23 cellular contexts compared by ENCODE assay signal in genomic region chr1:200733907-200734306, GRCh38. TPM values are rescaled to one million over a fixed set of nuclear protein-coding genes. Genes with fewer than 3 reads are reported as not detected.
DNase-seq lines count a peak whose midpoint lies in the region; FAIRE-seq and TF ChIP-seq lines count a peak whose summit lies in the region.
"Had no signal": no experiment of that assay in that cellular context is flagged by ENCODE, and none has a peak within 500 bp of the region (broad histone marks: within the 10 kb centered on the region; RNA-seq: fewer than 3 reads in every experiment).

No MANE protein-coding gene starts in this region.

- peaks cover 12% of the 10 kb centered on the region for H3K4me1 Mint-ChIP-seq in activated CD4-positive, alpha-beta memory T cell treated with anti-CD3 and anti-CD28 coated beads for 36 hours (ENCODE audit: low read depth)
- H3K4me1 Mint-ChIP-seq in activated CD4-positive, alpha-beta memory T cell treated with anti-CD3 and anti-CD28 coated beads, Interleukin-2, amount 10 ng/mL, durations not matched to agents 7 days and 5 days, result peaks cover 14% of the 10 kb centered on the region
- H3K4me1 Mint-ChIP-seq in astrocyte (ENCODE audit: low read depth, unreplicated experiment), result peaks cover 6% of the 10 kb centered on the region

- TF ChIP-seq CTCF in HEK293 (tag by site-specific recombination; IDR thresholded peaks at IDR 0.05) (no peak), astrocyte (IDR thresholded peaks at IDR 0.05; ENCODE audit: insufficient read depth, low read depth, low read length) (no peak)

- H2AFZ ChIP-seq in astrocyte (ENCODE audit: low read depth, low read length), result no peak overlapping the region

- H3K27me3 Mint-ChIP-seq in activated CD4-positive, alpha-beta memory T cell treated with anti-CD3 and anti-CD28 coated beads for 36 hours, result no peaks in the 10 kb centered on the region
- peaks cover 21% of the 10 kb centered on the region for H3K27me3 Mint-ChIP-seq in activated CD4-positive, alpha-beta memory T cell treated with anti-CD3 and anti-CD28 coated beads, Interleukin-2, amount 10 ng/mL, durations not matched to agents 7 days and 5 days
- no peaks in the 10 kb centered on the region for H3K27me3 Mint-ChIP-seq in astrocyte (ENCODE audit: low read depth, unreplicated experiment)

- peaks cover 1% of the 10 kb centered on the region for H3K36me3 Mint-ChIP-seq in activated CD4-positive, alpha-beta memory T cell treated with anti-CD3 and anti-CD28 coated beads for 36 hours
- no peaks in the 10 kb centered on the region for H3K36me3 Mint-ChIP-seq in activated CD4-positive, alpha-beta memory T cell treated with anti-CD3 and anti-CD28 coated beads, Interleukin-2, amount 10 ng/mL, durations not matched to agents 7 days and 5 days (ENCODE audit: low read depth)
- no peaks in the 10 kb centered on the region for H3K36me3 Mint-ChIP-seq in astrocyte (ENCODE audit: low read depth, unreplicated experiment)

- no peak overlapping the region for H3K9ac ChIP-seq in astrocyte (ENCODE audit: low read length)
- H3K9ac ChIP-seq: KMS-11 had no signal

- no peaks in the 10 kb centered on the region for H3K36me3 ChIP-seq in HEK293 (ENCODE audit: control insufficient read depth in 2 of 2, insufficient read depth in 1 of 2, low read length in 2 of 2)
- H3K36me3 ChIP-seq in astrocyte (ENCODE audit: insufficient read depth, low read length), result no peaks in the 10 kb centered on the region
- H3K36me3 ChIP-seq: right lobe of liver, thoracic aorta had no signal

- H3K4me1 ChIP-seq in HEK293 (ENCODE audit: control insufficient read depth, insufficient read depth, low read length), result no peaks in the 10 kb centered on the region
- H3K4me1 ChIP-seq in astrocyte (ENCODE audit: insufficient read depth, low read length), result peaks cover 7% of the 10 kb centered on the region
- H3K4me1 ChIP-seq: right lobe of liver had no signal

- CTCF ChIA-PET in activated CD4-positive, alpha-beta memory T cell treated with anti-CD3 and anti-CD28 coated beads for 36 hours (lab: Charles Lee), result no interaction called here
- CTCF ChIA-PET in activated CD4-positive, alpha-beta memory T cell treated with anti-CD3 and anti-CD28 coated beads, Interleukin-2, amount 10 ng/mL, durations not matched to agents 7 days and 5 days (lab: Charles Lee), result interaction anchor here (0.9 kb wide), 1 partner anchor 111 kb away, joined by 4 read pairs; no protein-coding TSS in a partner anchor
- CTCF ChIA-PET in HEK293 (lab: Yijun Ruan, JAX), result interaction anchor here (1.8 kb wide), 1 partner anchor 112 kb away, joined by 5 read pairs; no protein-coding TSS in a partner anchor

- H3K79me2 ChIP-seq in astrocyte (ENCODE audit: insufficient read depth, low read length), result no peaks in the 10 kb centered on the region

- no peak overlapping the region for H3K4me3 ChIP-seq in HEK293 (ENCODE audit: low read depth, low read length)
- H3K4me3 ChIP-seq in astrocyte (ENCODE audit: insufficient read depth, low read depth, low read length), result no peak overlapping the region
- H3K4me3 ChIP-seq: right lobe of liver, thoracic aorta had no signal

- no peaks in the 10 kb centered on the region for H4K20me1 ChIP-seq in astrocyte (ENCODE audit: insufficient read depth, low read length)

- no peak overlapping the region for H3K27ac Mint-ChIP-seq in activated CD4-positive, alpha-beta memory T cell treated with anti-CD3 and anti-CD28 coated beads for 36 hours
- H3K27ac Mint-ChIP-seq in activated CD4-positive, alpha-beta memory T cell treated with anti-CD3 and anti-CD28 coated beads, Interleukin-2, amount 10 ng/mL, durations not matched to agents 7 days and 5 days, result no peak overlapping the region
- H3K27ac Mint-ChIP-seq in astrocyte (ENCODE audit: unreplicated experiment), result no peak overlapping the region
- H3K27ac Mint-ChIP-seq: effector memory CD8-positive, alpha-beta T cell; nephron had no signal

- POLR2A ChIA-PET in activated CD4-positive, alpha-beta memory T cell treated with anti-CD3 and anti-CD28 coated beads for 36 hours (lab: Charles Lee), result interaction anchor here (0.5 kb wide), 1 partner anchor 100 kb away, joined by 3 read pairs; no protein-coding TSS in a partner anchor
- POLR2A ChIA-PET in activated CD4-positive, alpha-beta memory T cell treated with anti-CD3 and anti-CD28 coated beads, Interleukin-2, amount 10 ng/mL, durations not matched to agents 7 days and 5 days (lab: Charles Lee), result no interaction called here
- POLR2A ChIA-PET in HEK293 (lab: Yijun Ruan, JAX), result no interaction called here

- no peaks in the 10 kb centered on the region for H3K9me3 Mint-ChIP-seq in activated CD4-positive, alpha-beta memory T cell treated with anti-CD3 and anti-CD28 coated beads for 36 hours
- no peaks in the 10 kb centered on the region for H3K9me3 Mint-ChIP-seq in activated CD4-positive, alpha-beta memory T cell treated with anti-CD3 and anti-CD28 coated beads, Interleukin-2, amount 10 ng/mL, durations not matched to agents 7 days and 5 days
- H3K9me3 Mint-ChIP-seq in astrocyte (ENCODE audit: unreplicated experiment), result peaks cover 3% of the 10 kb centered on the region
- H3K9me3 Mint-ChIP-seq: effector memory CD8-positive, alpha-beta T cell; nephron had no signal

- H3K27me3 ChIP-seq in astrocyte (ENCODE audit: insufficient read depth, low read length), result no peaks in the 10 kb centered on the region
- H3K27me3 ChIP-seq: right lobe of liver had no signal

- no peak overlapping the region for H3K4me2 ChIP-seq in astrocyte (ENCODE audit: low read length)
- H3K4me2 ChIP-seq: KMS-11 had no signal

- FAIRE-seq in astrocyte (lab: Jason Lieb, UNC), result peak; percentile 5
- FAIRE-seq: H54 had no signal

- intact Hi-C loops in activated CD4-positive, alpha-beta memory T cell treated with anti-CD3 and anti-CD28 coated beads for 36 hours (cut with micrococcal nuclease), result loop anchor here (2.0 kb wide), 1 partner anchor 105 kb away; no protein-coding TSS in a partner anchor

- no peak overlapping the region for H3K4me3 Mint-ChIP-seq in activated CD4-positive, alpha-beta memory T cell treated with anti-CD3 and anti-CD28 coated beads for 36 hours
- H3K4me3 Mint-ChIP-seq in activated CD4-positive, alpha-beta memory T cell treated with anti-CD3 and anti-CD28 coated beads, Interleukin-2, amount 10 ng/mL, durations not matched to agents 7 days and 5 days, result no peak overlapping the region
- no peak overlapping the region for H3K4me3 Mint-ChIP-seq in astrocyte (ENCODE audit: unreplicated experiment)
- H3K4me3 Mint-ChIP-seq: effector memory CD8-positive, alpha-beta T cell; nephron had no signal

- H3K27ac ChIP-seq in HEK293 (ENCODE audit: extremely low read depth, low read depth, low read length) (no peak overlapping the region), astrocyte (ENCODE audit: low read depth, low read length) (no peak overlapping the region)
- H3K27ac ChIP-seq: KMS-11, right lobe of liver, thoracic aorta had no signal

- DNase-seq in activated CD4-positive, alpha-beta memory T cell treated with anti-CD3 and anti-CD28 coated beads for 36 hours, result peak; percentile 60
- DNase-seq in activated CD4-positive, alpha-beta memory T cell treated with anti-CD3 and anti-CD28 coated beads, Interleukin-2, amount 10 ng/mL, durations not matched to agents 7 days and 5 days, result no peak
- DNase-seq in astrocyte (ENCODE audit: low read depth) (peak; percentile 44), NOMO-1 treated with DMSO at 0.1 percent for 48 hours (lab: John Stamatoyannopoulos, UW; ENCODE audit: unreplicated experiment) (no peak), NCI-H748 (lab: John Stamatoyannopoulos, UW; ENCODE audit: unreplicated experiment) (no peak)
- peak; percentile 8 for DNase-seq in stimulated activated CD4-positive, alpha-beta T cell treated with anti-CD3 and anti-CD28 coated beads, Interleukin-4, amount 100 ng/mL, for 24 hours
- DNase-seq in NK-92 treated with Interleukin-12 subunit alpha and Interleukin-12 subunit beta, amount 100 ng/mL, for 24 hours (lab: John Stamatoyannopoulos, UW), result no peak
- DNase-seq: activated effector memory CD4-positive, alpha-beta T cell treated with anti-CD3 and anti-CD28 coated beads, Interleukin-2, amount 50 U/mL, for 16 hours; amygdala; C1 segment of cervical spinal cord; Calu3; effector memory CD8-positive, alpha-beta T cell; midbrain; NCI-H1930; NCI-H226; NCI-H82; right lobe of liver; T-helper 1 cell had no signal

- H3K9me3 ChIP-seq in HEK293 (ENCODE audit: control insufficient read depth, insufficient read depth, low read depth, low read length) (no peaks in the 10 kb centered on the region), astrocyte (ENCODE audit: insufficient read depth, low read depth, low read length) (no peaks in the 10 kb centered on the region)
- H3K9me3 ChIP-seq: right lobe of liver, thoracic aorta had no signal

TF ChIP-seq in HEK293, 187 proteins besides CTCF, POLR2A, EP300 and RAD21 (continues in another document):
- no peak for TF ChIP-seq ZNF391 (tag by site-specific recombination; IDR thresholded peaks at IDR 0.05; ENCODE audit: borderline replicate concordance, low read depth)
- no peak for TF ChIP-seq ZNF184 (tag by site-specific recombination; IDR thresholded peaks at IDR 0.05)
- TF ChIP-seq KLF1 (tag by site-specific recombination; IDR thresholded peaks at IDR 0.05), result no peak
- no peak for TF ChIP-seq ZNF266 (tag by site-specific recombination; IDR thresholded peaks at IDR 0.05; ENCODE audit: low read depth)
- no peak for TF ChIP-seq WT1 (tag by site-specific recombination; IDR thresholded peaks at IDR 0.05)
- TF ChIP-seq ZNF571 (tag by site-specific recombination; IDR thresholded peaks at IDR 0.05), result no peak
- no peak for TF ChIP-seq GLIS2 (tag by site-specific recombination; IDR thresholded peaks at IDR 0.05)
- TF ChIP-seq ZFHX2 (tag by site-specific recombination; conservative IDR thresholded peaks at IDR 0.05), result no peak
- TF ChIP-seq ZNF394 (tag by site-specific recombination; IDR thresholded peaks at IDR 0.05; ENCODE audit: borderline replicate concordance), result no peak
- TF ChIP-seq HOXD13 (CRISPR knock-in tag; IDR thresholded peaks at IDR 0.05; ENCODE audit: borderline replicate concordance), result no peak
- TF ChIP-seq ZNF112 (tag by site-specific recombination; IDR thresholded peaks at IDR 0.05), result no peak

RNA-seq across cellular contexts. Expression of gene CAMSAP2, which starts 4.8 kb away (rescaled TPM):
- 1 to 10 TPM; 3.0 to 4.1 TPM for total RNA-seq in activated CD4-positive, alpha-beta memory T cell treated with anti-CD3 and anti-CD28 coated beads for 36 hours
- under 1 TPM; 0.65 to 0.78 TPM for total RNA-seq in activated CD4-positive, alpha-beta memory T cell treated with anti-CD3 and anti-CD28 coated beads, Interleukin-2, amount 10 ng/mL, durations not matched to agents 7 days and 5 days
- 45.6 and 49.4 TPM in 2 replicates for total RNA-seq in astrocyte

Comparison
In these comparisons a context has a peak if more than half of its experiments do, and no peak if none do; other contexts are left out.
1. DNase-seq: peak in activated CD4-positive, alpha-beta memory T cell treated with anti-CD3 and anti-CD28 coated beads for 36 hours (single experiment), astrocyte (single experiment) and stimulated activated CD4-positive, alpha-beta T cell treated with anti-CD3 and anti-CD28 coated beads, Interleukin-4, amount 100 ng/mL, for 24 hours (single experiment); none in activated CD4-positive, alpha-beta memory T cell treated with anti-CD3 and anti-CD28 coated beads, Interleukin-2, amount 10 ng/mL, durations not matched to agents 7 days and 5 days (single experiment), NOMO-1 treated with DMSO at 0.1 percent for 48 hours (single experiment), NK-92 treated with Interleukin-12 subunit alpha and Interleukin-12 subunit beta, amount 100 ng/mL, for 24 hours (single experiment) and NCI-H748 (single experiment).